ENCODE assay signal across 11 cellular contexts in genomic region chr11:44308923-44309482, GRCh38. TPM values are rescaled to one million over a fixed set of nuclear protein-coding genes. Genes with fewer than 3 reads are reported as not detected.
A peak's percentile ranks its signal among the peaks of the same experiment; 100 is the strongest.
DNase-seq lines count a peak whose midpoint lies in the region; ATAC-seq and TF ChIP-seq lines count a peak whose summit lies in the region.
"Had no signal": no experiment of that assay in that cellular context is flagged by ENCODE, and none has a peak within 500 bp of the region (broad histone marks: within the 10 kb centered on the region; RNA-seq: fewer than 3 reads in every experiment).

No MANE protein-coding gene starts in this region.

- no peaks in the 10 kb centered on the region for H3K36me3 ChIP-seq in upper lobe of left lung
- H3K36me3 ChIP-seq in left lung: no peaks in the 10 kb centered on the region

- H3K4me3 Mint-ChIP-seq in activated naive CD4-positive, alpha-beta T cell treated with anti-CD3 and anti-CD28 coated beads, Interleukin-2, amount 50 U/mL, for 24 hours: peak overlapping the region; percentile 33
- peak overlapping the region; percentile 59 for H3K4me3 Mint-ChIP-seq in memory B cell

- WGBS in upper lobe of left lung, 2 donors: 9% methylated on average over 37 of the region's 57 CpGs; no CpG with 5 or more reads in 1 of the 2 donors

- intact Hi-C loops in left lung (cut with DNase I): no loop called here

- no peaks in the 10 kb centered on the region for H3K36me3 Mint-ChIP-seq in activated naive CD4-positive, alpha-beta T cell treated with anti-CD3 and anti-CD28 coated beads, Interleukin-2, amount 50 U/mL, for 24 hours
- peaks cover 0 to 11% of the 10 kb centered on the region in 2 donors for H3K36me3 Mint-ChIP-seq in activated naive CD4-positive, alpha-beta T cell treated with anti-CD3 and anti-CD28 coated beads, Interleukin-2, amount 50 U/mL, for 72 hours
- H3K36me3 Mint-ChIP-seq in memory B cell: no peaks in the 10 kb centered on the region

- H3K4me1 Mint-ChIP-seq in activated naive CD4-positive, alpha-beta T cell treated with anti-CD3 and anti-CD28 coated beads, Interleukin-2, amount 50 U/mL, for 24 hours: peaks cover 27% of the 10 kb centered on the region
- peaks cover 21% of the 10 kb centered on the region for H3K4me1 Mint-ChIP-seq in memory B cell

- H3K9me3 Mint-ChIP-seq in activated naive CD4-positive, alpha-beta T cell treated with anti-CD3 and anti-CD28 coated beads, Interleukin-2, amount 50 U/mL, for 24 hours: no peaks in the 10 kb centered on the region
- H3K9me3 Mint-ChIP-seq in activated naive CD4-positive, alpha-beta T cell treated with anti-CD3 and anti-CD28 coated beads, Interleukin-2, amount 50 U/mL, for 72 hours: no peaks in the 10 kb centered on the region
- no peaks in the 10 kb centered on the region for H3K9me3 Mint-ChIP-seq in memory B cell

- no peak overlapping the region for H3K27ac Mint-ChIP-seq in activated naive CD4-positive, alpha-beta T cell treated with anti-CD3 and anti-CD28 coated beads, Interleukin-2, amount 50 U/mL, for 24 hours
- H3K27ac Mint-ChIP-seq in activated naive CD4-positive, alpha-beta T cell treated with anti-CD3 and anti-CD28 coated beads, Interleukin-2, amount 50 U/mL, for 72 hours: peak overlapping the region in 1 of 2 donors; percentile 44
- H3K27ac Mint-ChIP-seq in memory B cell: no peak overlapping the region

- H3K9me3 ChIP-seq in upper lobe of left lung (no peaks in the 10 kb centered on the region), left lung (no peaks in the 10 kb centered on the region)

- H3K27ac ChIP-seq in upper lobe of left lung (no peak overlapping the region), left lung (no peak overlapping the region)

- no peak for ATAC-seq in activated naive CD4-positive, alpha-beta T cell treated with anti-CD3 and anti-CD28 coated beads, Interleukin-2, amount 50 U/mL, for 72 hours
- no peak for ATAC-seq in memory B cell (ENCODE audit: low read depth)
- no peak for ATAC-seq in upper lobe of left lung (ENCODE audit: low FRiP score in 2 of 2)
- no peak for ATAC-seq in left lung
- ATAC-seq in GM18909 (IDR thresholded peaks at IDR 0.05; ENCODE audit: poor library complexity, unreplicated experiment): no peak

- H3K4me1 ChIP-seq in upper lobe of left lung (peaks cover 28 to 50% (median 36%) of the 10 kb centered on the region in 4 donors), left lung (peaks cover 6 to 42% of the 10 kb centered on the region in 2 donors)

- no peak for TF ChIP-seq POLR2A in upper lobe of left lung (IDR thresholded peaks at IDR 0.05)

- H3K27me3 Mint-ChIP-seq in activated naive CD4-positive, alpha-beta T cell treated with anti-CD3 and anti-CD28 coated beads, Interleukin-2, amount 50 U/mL, for 24 hours: peaks cover 64% of the 10 kb centered on the region
- peaks cover 47% of the 10 kb centered on the region for H3K27me3 Mint-ChIP-seq in memory B cell

- peak overlapping the region; percentile 5 for H3K4me3 ChIP-seq in WI38 (ENCODE audit: low read depth, low read length)
- H3K4me3 ChIP-seq in upper lobe of left lung: peak overlapping the region in 3 of 4 donors; percentile 8 to 25 (median 12)
- H3K4me3 ChIP-seq in left lung: peak overlapping the region in 1 of 2 donors; percentile 9

- no peak for TF ChIP-seq EP300 in upper lobe of left lung (IDR thresholded peaks at IDR 0.05)

- H3K27me3 ChIP-seq in upper lobe of left lung (peaks cover 0 to 86% (median 56%) of the 10 kb centered on the region in 4 donors), left lung (peaks cover 98 to 100% of the 10 kb centered on the region in 2 donors)

- no peak for TF ChIP-seq CTCF in WI38 (IDR thresholded peaks at IDR 0.05; ENCODE audit: low read depth, low read length)
- no peak for TF ChIP-seq CTCF in upper lobe of left lung (IDR thresholded peaks at IDR 0.05)
- no peak for TF ChIP-seq CTCF in left lung (IDR thresholded peaks at IDR 0.05)

- DNase-seq in activated naive CD4-positive, alpha-beta T cell treated with anti-CD3 and anti-CD28 coated beads, Interleukin-2, amount 50 U/mL, for 72 hours (ENCODE audit: low spot score in 2 of 2): no peak
- no peak for DNase-seq in memory B cell (ENCODE audit: low spot score in 2 of 2)
- DNase-seq in upper lobe of left lung: peak in 1 of 2 donors; percentile 66
- no peak for DNase-seq in left lung
- no peak for DNase-seq in stimulated activated CD4-positive, alpha-beta T cell treated with anti-CD3 and anti-CD28 coated beads, Interleukin-2, amount 100 ng/mL, for 48 hours
- DNase-seq: OCI-M1 had no signal

RNA-seq across cellular contexts. Expression of gene ALX4, which starts 0.9 kb away (rescaled TPM):
- total RNA-seq in activated naive CD4-positive, alpha-beta T cell treated with anti-CD3 and anti-CD28 coated beads, Interleukin-2, amount 50 U/mL, for 72 hours: not detected
- total RNA-seq in upper lobe of left lung (not detected), left lung (not detected)
- total RNA-seq: activated CD8-positive, alpha-beta memory T cell treated with anti-CD3 and anti-CD28 coated beads for 36 hours; dermis blood vessel endothelial cell had no signal
